Comparison of ENCODE assay signal across 18 cellular contexts in the genomic region with DNA sequence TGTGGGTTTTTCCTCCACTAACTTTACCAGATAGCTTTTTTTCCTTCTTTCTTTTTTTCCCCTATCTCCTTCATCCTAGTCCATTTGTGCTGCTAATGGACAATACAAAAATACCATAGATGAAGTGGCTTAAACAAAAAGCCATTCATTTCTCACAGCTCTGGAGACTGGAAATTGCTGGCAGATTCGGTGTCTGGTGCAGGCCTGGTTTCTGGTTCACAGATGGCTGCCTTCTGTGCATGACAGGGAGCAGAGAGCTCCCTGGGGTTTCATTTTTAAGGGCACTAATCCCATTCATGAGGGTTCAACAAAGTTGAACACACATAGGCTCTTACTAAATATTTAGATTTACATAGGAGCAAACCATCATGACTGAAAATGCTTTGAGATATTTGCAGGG.
"Had no signal": no experiment of that assay in that cellular context is flagged by ENCODE, and none has a peak within 500 bp of the region (broad histone marks: within the 10 kb centered on the region; RNA-seq: fewer than 3 reads in every experiment).

No MANE protein-coding gene starts in this region.

- DNase-seq: activated CD4-positive, alpha-beta T cell treated with anti-CD3 and anti-CD28 coated beads, Interleukin-2, amount 50 U/mL, for 48 hours; activated naive CD4-positive, alpha-beta T cell treated with anti-CD3 and anti-CD28 coated beads for 36 hours; activated naive CD8-positive, alpha-beta T cell treated with anti-CD3 and anti-CD28 coated beads, Interleukin-2, amount 50 U/mL, for 24 hours; aorta; dermis blood vessel endothelial cell; heart right ventricle; left cardiac atrium; lower lobe of right lung; naive B cell; retina; stimulated activated CD4-positive, alpha-beta T cell treated with anti-CD3 and anti-CD28 coated beads, Interleukin-2, amount 100 ng/mL, for 48 hours; stimulated activated naive CD4-positive, alpha-beta T cell had no signal

- H3K27ac ChIP-seq: breast epithelium, epithelial cell of prostate, heart right ventricle, lower lobe of right lung, neutrophil, parathyroid adenoma, tibial nerve had no signal

- H3K4me1 ChIP-seq: parathyroid adenoma had no signal

- H3K36me3 ChIP-seq: breast epithelium, heart right ventricle, lower lobe of right lung, neutrophil, tibial nerve had no signal

- H3K4me3 Mint-ChIP-seq: activated naive CD4-positive, alpha-beta T cell treated with anti-CD3 and anti-CD28 coated beads for 36 hours; activated naive CD8-positive, alpha-beta T cell treated with anti-CD3 and anti-CD28 coated beads, Interleukin-2, amount 50 U/mL, for 24 hours; activated T-helper 17 cell treated with anti-CD3 and anti-CD28 coated beads, Interleukin-2, amount 50 U/mL, for 72 hours; naive B cell had no signal

- H3K9ac ChIP-seq: parathyroid adenoma had no signal

- H3K27me3 Mint-ChIP-seq: activated naive CD8-positive, alpha-beta T cell treated with anti-CD3 and anti-CD28 coated beads, Interleukin-2, amount 50 U/mL, for 24 hours had no signal

- H2AFZ ChIP-seq: parathyroid adenoma had no signal

- H3K79me2 ChIP-seq: parathyroid adenoma had no signal

- H3K27me3 ChIP-seq: breast epithelium, tibial nerve had no signal

- H3K27ac Mint-ChIP-seq: activated naive CD4-positive, alpha-beta T cell treated with anti-CD3 and anti-CD28 coated beads for 36 hours; activated naive CD8-positive, alpha-beta T cell treated with anti-CD3 and anti-CD28 coated beads, Interleukin-2, amount 50 U/mL, for 24 hours; activated T-helper 17 cell treated with anti-CD3 and anti-CD28 coated beads, Interleukin-2, amount 50 U/mL, for 72 hours; naive B cell had no signal

- H3K4me3 ChIP-seq: breast epithelium, heart right ventricle, lower lobe of right lung, tibial nerve had no signal

- H3K9me3 ChIP-seq: lower lobe of right lung, neutrophil had no signal

- H3K4me1 Mint-ChIP-seq: activated naive CD8-positive, alpha-beta T cell treated with anti-CD3 and anti-CD28 coated beads, Interleukin-2, amount 50 U/mL, for 24 hours; activated T-helper 17 cell treated with anti-CD3 and anti-CD28 coated beads, Interleukin-2, amount 50 U/mL, for 72 hours; naive B cell had no signal
